In genomic region chr20:59940956-59941294, GRCh38 we compare ENCODE assay signal across 8 cellular contexts. TPM values are rescaled to one million over a fixed set of nuclear protein-coding genes. Genes with fewer than 3 reads are reported as not detected.
DNase-seq lines count a peak whose midpoint lies in the region; ATAC-seq and TF ChIP-seq lines count a peak whose summit lies in the region.

No MANE protein-coding gene starts in this region.

- H3K27ac ChIP-seq in sigmoid colon: peak overlapping the region; percentile 96 to 98 (median 98)

- DNase-seq in NT2/D1 (ENCODE audit: low read depth, low spot score) (no peak), epithelial cell of proximal tubule (ENCODE audit: low read depth) (no peak), sigmoid colon (no peak), AML-193 (lab: John Stamatoyannopoulos, UW) (no peak), globus pallidus (ENCODE audit: low spot score) (no peak)
- DNase-seq in central memory CD4-positive, alpha-beta T cell: no peak

- H3K4me3 ChIP-seq in NT2/D1 (ENCODE audit: insufficient read length, low read depth) (peak overlapping the region; percentile 74), epithelial cell of proximal tubule (ENCODE audit: low read depth, low read length) (peak overlapping the region; percentile 68), sigmoid colon (peak overlapping the region; percentile 50 to 78 (median 68))

- ATAC-seq in GM19035 (IDR thresholded peaks at IDR 0.05; ENCODE audit: unreplicated experiment): peak; percentile 7
- no peak for ATAC-seq in HG03175 (IDR thresholded peaks at IDR 0.05; ENCODE audit: unreplicated experiment)

- peak overlapping the region; percentile 96 for H3K9ac ChIP-seq in NT2/D1 (ENCODE audit: insufficient read length, low read depth)

- intact Hi-C loops in sigmoid colon (cut with DNase I): no loop called here

- H3K9me3 ChIP-seq in NT2/D1 (ENCODE audit: insufficient read depth, low read length) (peaks cover 6% of the 10 kb centered on the region; the same call in 1 of the 2 replicates), sigmoid colon (no peaks in the 10 kb centered on the region)

- TF ChIP-seq CTCF in epithelial cell of proximal tubule (conservative IDR thresholded peaks at IDR 0.05; ENCODE audit: low read depth, low read length): no peak
- TF ChIP-seq CTCF in sigmoid colon (IDR thresholded peaks at IDR 0.05): no peak

- H3K27me3 ChIP-seq in NT2/D1 (ENCODE audit: insufficient read depth, insufficient read length): peaks cover 8% of the 10 kb centered on the region
- no peaks in the 10 kb centered on the region for H3K27me3 ChIP-seq in sigmoid colon

- H3K36me3 ChIP-seq in NT2/D1 (ENCODE audit: insufficient read depth, insufficient read length, low read length): peaks cover 38% of the 10 kb centered on the region
- peaks cover 4 to 34% (median 9%) of the 10 kb centered on the region in 4 donors for H3K36me3 ChIP-seq in sigmoid colon

- WGBS in sigmoid colon, 2 donors: 0 to 1% methylated on average over 4 of the region's 4 CpGs

- no peak for TF ChIP-seq EP300 in sigmoid colon (IDR thresholded peaks at IDR 0.05)

- peaks cover 7% of the 10 kb centered on the region for H3K4me1 ChIP-seq in NT2/D1 (ENCODE audit: insufficient read depth, insufficient read length)
- peaks cover 0 to 72% (median 52%) of the 10 kb centered on the region in 4 donors for H3K4me1 ChIP-seq in sigmoid colon

- no peak for TF ChIP-seq POLR2A in sigmoid colon (IDR thresholded peaks at IDR 0.05)

RNA-seq across cellular contexts. Expression of gene FAM217B, which starts 0.7 kb away (rescaled TPM):
- total RNA-seq in epithelial cell of proximal tubule: 4.3 and 6.4 TPM in 2 replicates
- total RNA-seq in sigmoid colon: 10 to 100 TPM in 3 of 4 donors, 1 to 10 TPM in 1; 8.3 to 19.7 (median 11.1) TPM
- 1 to 10 TPM; 1.8 to 3.9 (median 3.8) TPM for polyA plus RNA-seq in sigmoid colon

RNA-seq across cellular contexts. Expression of gene PPP1R3D, which starts 0.8 kb away (rescaled TPM):
- total RNA-seq in epithelial cell of proximal tubule (3.7 and 5.1 TPM in 2 replicates), sigmoid colon (1 to 10 TPM; 5.3 to 9.5 (median 8.5) TPM)
- 1 to 10 TPM; 2.4 to 3.4 (median 2.8) TPM for polyA plus RNA-seq in sigmoid colon

RNA-seq across cellular contexts. Expression of gene SYCP2, which starts 7.5 kb away (rescaled TPM):
- 0.29 and 1.2 TPM in 2 replicates for total RNA-seq in epithelial cell of proximal tubule
- total RNA-seq in sigmoid colon: 1 to 10 TPM in 3 of 4 donors, under 1 TPM in 1; 0.81 to 7.8 (median 2.2) TPM
- 1 to 10 TPM in 1 of 3 donors, under 1 TPM in 2; 0.50 to 1.6 (median 0.60) TPM for polyA plus RNA-seq in sigmoid colon

RNA-seq across cellular contexts. Expression of gene CDH26, which starts 17.3 kb away (rescaled TPM):
- 0.29 TPM in 1 of 2 replicates, not detected in the other for total RNA-seq in epithelial cell of proximal tubule
- 1 to 10 TPM in 3 of 4 donors, under 1 TPM in 1; 0.95 to 5.5 (median 1.8) TPM for total RNA-seq in sigmoid colon
- under 1 TPM in 1 of 3 donors, not detected in 2; 0.74 TPM for polyA plus RNA-seq in sigmoid colon
